26 cellular contexts compared by ENCODE assay signal in the genomic region with DNA sequence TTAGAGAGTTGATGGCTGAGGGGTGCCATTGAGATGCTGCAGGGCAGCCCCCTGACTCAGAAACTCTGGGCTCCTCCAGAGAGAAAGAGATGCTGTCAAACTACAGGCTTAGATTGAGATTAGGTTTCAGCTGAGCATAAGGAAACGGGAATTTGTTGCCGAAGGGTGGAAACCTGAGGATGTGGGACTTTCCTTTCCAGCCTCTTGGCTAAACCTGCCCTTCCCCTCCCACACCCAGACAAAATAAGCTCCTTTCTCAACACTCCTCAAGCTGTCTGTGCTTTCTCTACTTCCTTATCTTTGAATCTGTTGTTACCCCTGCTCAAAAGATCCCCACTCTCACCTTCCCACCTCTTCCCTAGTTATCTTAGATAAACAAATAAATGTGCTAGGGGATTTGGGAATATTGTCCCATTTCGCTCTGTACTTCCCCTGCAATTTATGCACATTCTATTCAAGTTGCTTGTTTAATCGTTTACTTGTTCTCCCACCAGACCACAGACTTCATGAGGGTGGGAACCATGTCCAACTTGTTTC. TPM values are rescaled to one million over a fixed set of nuclear protein-coding genes. Genes with fewer than 3 reads are reported as not detected.
"Had no signal": no experiment of that assay in that cellular context is flagged by ENCODE, and none has a peak within 500 bp of the region (broad histone marks: within the 10 kb centered on the region; RNA-seq: fewer than 3 reads in every experiment).

No MANE protein-coding gene starts in this region.

- H3K36me3 Mint-ChIP-seq: activated naive CD8-positive, alpha-beta T cell; WTC11 had no signal

- H3K27ac ChIP-seq: cardiac muscle cell, heart left ventricle, right atrium auricular region, tibial nerve, uterus had no signal

- H3K4me1 Mint-ChIP-seq: activated CD4-positive, alpha-beta T cell treated with anti-CD3 and anti-CD28 coated beads for 36 hours; naive thymus-derived CD8-positive, alpha-beta T cell had no signal

- DNase-seq: activated CD4-positive, alpha-beta T cell treated with anti-CD3 and anti-CD28 coated beads for 36 hours; activated CD4-positive, alpha-beta T cell treated with anti-CD3 and anti-CD28 coated beads, Interleukin-2, amount 50 U/mL, for 48 hours; activated gamma-delta T cell treated with Interleukin-2 at 50 U/mL for 16 hours; activated T-cell treated with anti-CD3 and anti-CD28 coated beads for 4 hours; effector memory CD8-positive, alpha-beta T cell; heart left ventricle; kidney glomerular epithelial cell; mesenchymal stem cell; naive thymus-derived CD8-positive, alpha-beta T cell; nucleus accumbens; stimulated activated CD4-positive, alpha-beta T cell treated with anti-CD3 and anti-CD28 coated beads, Interleukin-12 subunit alpha, Interleukin-12 subunit beta, amount 100 ng/mL, for 4 hours; stimulated activated CD4-positive, alpha-beta T cell treated with anti-CD3 and anti-CD28 coated beads, Interleukin-1b, Interleukin-23, amount 100 ng/mL, for 48 hours; stimulated activated CD8-positive, alpha-beta memory T cell treated with anti-CD3 and anti-CD28 coated beads, Interleukin-4, amount 100 ng/mL, for 48 hours; stimulated activated naive CD4-positive, alpha-beta T cell treated with Interleukin-2 at 50 U/mL for 16 hours; substantia nigra; SW 1271; T-helper 2 cell; uterus had no signal

- H3K9me3 ChIP-seq: heart left ventricle, right atrium auricular region, tibial nerve, uterus had no signal

- H3K4me3 Mint-ChIP-seq: activated CD4-positive, alpha-beta T cell treated with anti-CD3 and anti-CD28 coated beads for 36 hours; activated naive CD8-positive, alpha-beta T cell; activated T-helper 1 cell treated with anti-CD3 and anti-CD28 coated beads, Interleukin-12 subunit alpha, Interleukin-12 subunit beta, Interleukin-2, Interleukin-4 antibody, amounts not matched to agents 30 ng/mL and 10 ng/mL and 1 ng/mL, durations not matched to agents 14 hours and 24 hours and 36 hours; effector memory CD8-positive, alpha-beta T cell; naive thymus-derived CD8-positive, alpha-beta T cell; WTC11 had no signal

- H3K27me3 ChIP-seq: cardiac muscle cell, right atrium auricular region, tibial nerve, uterus had no signal

- H3K27ac Mint-ChIP-seq: activated CD4-positive, alpha-beta T cell treated with anti-CD3 and anti-CD28 coated beads for 36 hours; activated naive CD8-positive, alpha-beta T cell; activated T-helper 1 cell treated with anti-CD3 and anti-CD28 coated beads, Interleukin-12 subunit alpha, Interleukin-12 subunit beta, Interleukin-2, Interleukin-4 antibody, amounts not matched to agents 30 ng/mL and 10 ng/mL and 1 ng/mL, durations not matched to agents 14 hours and 24 hours and 36 hours; effector memory CD8-positive, alpha-beta T cell; WTC11 had no signal

- H3K4me3 ChIP-seq: cardiac muscle cell, heart left ventricle, right atrium auricular region, tibial nerve, uterus had no signal

- H3K36me3 ChIP-seq: cardiac muscle cell, heart left ventricle, right atrium auricular region, tibial nerve, uterus had no signal

- H3K9me3 Mint-ChIP-seq: activated T-helper 1 cell treated with anti-CD3 and anti-CD28 coated beads, Interleukin-12 subunit alpha, Interleukin-12 subunit beta, Interleukin-2, Interleukin-4 antibody, amounts not matched to agents 30 ng/mL and 10 ng/mL and 1 ng/mL, durations not matched to agents 14 hours and 24 hours and 36 hours; naive thymus-derived CD8-positive, alpha-beta T cell; WTC11 had no signal

- H3K4me1 ChIP-seq: heart left ventricle, right atrium auricular region, tibial nerve, uterus had no signal

- FAIRE-seq: frontal cortex, TTC549 had no signal

RNA-seq across cellular contexts. Expression of a gene that starts 30.6 kb away (rescaled TPM):
- total RNA-seq: activated CD4-positive, alpha-beta T cell treated with anti-CD3 and anti-CD28 coated beads for 36 hours; activated T-helper 1 cell treated with anti-CD3 and anti-CD28 coated beads, Interleukin-12 subunit alpha, Interleukin-12 subunit beta, Interleukin-2, Interleukin-4 antibody, amounts not matched to agents 30 ng/mL and 10 ng/mL and 1 ng/mL, durations not matched to agents 14 hours and 24 hours and 36 hours; naive thymus-derived CD8-positive, alpha-beta T cell had no signal
- polyA plus RNA-seq: naive thymus-derived CD8-positive, alpha-beta T cell had no signal
